ENCODE assay signal across 28 cellular contexts in the genomic region with DNA sequence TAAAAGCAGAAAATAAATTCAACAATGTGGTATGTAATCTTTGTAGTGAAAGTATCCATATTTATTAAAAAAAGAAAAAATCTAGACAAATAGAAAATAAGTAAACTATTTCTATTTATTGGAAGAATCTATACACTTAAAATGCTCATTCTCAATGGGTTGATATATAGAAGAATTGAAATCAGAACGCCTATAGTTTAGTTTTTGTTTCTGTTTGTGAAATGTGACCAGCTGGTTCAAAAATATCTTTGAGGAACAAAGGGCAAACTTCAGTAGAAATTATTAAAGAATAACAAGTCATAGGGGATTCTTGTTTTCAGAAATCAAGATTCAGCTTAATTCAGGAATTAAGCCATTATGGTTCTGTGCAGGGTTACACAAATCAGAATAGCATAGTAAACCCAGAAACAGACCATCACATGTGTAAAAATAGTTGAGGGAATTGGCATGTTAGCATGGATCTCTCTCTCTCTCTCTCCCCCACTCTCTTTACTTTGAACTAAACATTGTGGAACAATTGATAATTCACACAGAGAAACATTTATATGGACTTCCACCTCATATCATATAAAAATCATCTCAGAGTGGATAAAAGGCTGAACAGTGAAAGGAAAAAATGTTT.
DNase-seq lines count a peak whose midpoint lies in the region; ATAC-seq lines count a peak whose summit lies in the region.
"Had no signal": no experiment of that assay in that cellular context is flagged by ENCODE, and none has a peak within 500 bp of the region (broad histone marks: within the 10 kb centered on the region; RNA-seq: fewer than 3 reads in every experiment).

No MANE protein-coding gene starts in this region.

- peak; percentile 67 for ATAC-seq in GM18502 (IDR thresholded peaks at IDR 0.05; ENCODE audit: poor library complexity, unreplicated experiment)
- peak; percentile 61 for ATAC-seq in GM21723 (IDR thresholded peaks at IDR 0.05; ENCODE audit: unreplicated experiment)
- no peak for ATAC-seq in memory B cell (ENCODE audit: low read depth)
- no peak for ATAC-seq in GM19324 (IDR thresholded peaks at IDR 0.05; ENCODE audit: low FRiP score, unreplicated experiment)
- no peak for ATAC-seq in GM21390 (IDR thresholded peaks at IDR 0.05; ENCODE audit: unreplicated experiment)
- ATAC-seq: GM23338 had no signal

- H3K4me3 Mint-ChIP-seq in IgD-negative memory B cell (peak overlapping the region in 3 of 4 donors; percentile 18 to 70 (median 24)), memory B cell (no peak overlapping the region)
- H3K4me3 Mint-ChIP-seq: CD4-positive, alpha-beta memory T cell; GM23338; H9 had no signal

- no peaks in the 10 kb centered on the region for H3K27me3 Mint-ChIP-seq in IgD-negative memory B cell
- H3K27me3 Mint-ChIP-seq in memory B cell, result no peaks in the 10 kb centered on the region
- H3K27me3 Mint-ChIP-seq: CD4-positive, alpha-beta memory T cell had no signal

- H3K36me3 Mint-ChIP-seq in IgD-negative memory B cell, result no peaks in the 10 kb centered on the region
- H3K36me3 Mint-ChIP-seq in memory B cell, result no peaks in the 10 kb centered on the region
- H3K36me3 Mint-ChIP-seq: CD4-positive, alpha-beta memory T cell had no signal

- peaks cover 3 to 6% (median 5%) of the 10 kb centered on the region in 3 donors for H3K4me1 Mint-ChIP-seq in IgD-negative memory B cell
- H3K4me1 Mint-ChIP-seq in memory B cell, result no peaks in the 10 kb centered on the region
- H3K4me1 Mint-ChIP-seq: CD4-positive, alpha-beta memory T cell; GM23338; H9 had no signal

- DNase-seq in memory B cell (ENCODE audit: low spot score in 2 of 2), result no peak
- DNase-seq in globus pallidus (ENCODE audit: low spot score), result no peak
- DNase-seq in iPS-NIHi11 (ENCODE audit: low spot score), result no peak
- DNase-seq: AML-193; C1 segment of cervical spinal cord; CD4-positive, alpha-beta memory T cell; COR-L47; DMS53; H9; Kasumi-1; NCI-H1092 treated with DMSO at 0.1 percent for 48 hours; NCI-H1436; NCI-H1930; NCI-H2107; NCI-H446; NCI-H524 treated with DMSO at 0.1 percent for 48 hours; NCI-H774; NK-92 treated with Interleukin-12 subunit alpha and Interleukin-12 subunit beta, amount 100 ng/mL, for 24 hours; PC-9; Right ventricle myocardium superior; RPMI8226; T-helper 2 cell had no signal

- H3K9me3 Mint-ChIP-seq in IgD-negative memory B cell (peaks cover 0 to 1% (median 0%) of the 10 kb centered on the region in 3 donors), memory B cell (no peaks in the 10 kb centered on the region)
- H3K9me3 Mint-ChIP-seq: H9 had no signal

- no peak overlapping the region for H3K27ac Mint-ChIP-seq in IgD-negative memory B cell
- peak overlapping the region; percentile 29 for H3K27ac Mint-ChIP-seq in memory B cell
- H3K27ac Mint-ChIP-seq: CD4-positive, alpha-beta memory T cell; GM23338; H9 had no signal

Comparison
In these comparisons a context has a peak if more than half of its experiments do, and no peak if none do; other contexts are left out.
1. ATAC-seq: peak in GM18502 (single experiment) and GM21723 (single experiment); none in memory B cell (single experiment), GM19324 (single experiment) and GM21390 (single experiment).